ENCODE assay signal across 13 cellular contexts in genomic region chr1:61450454-61451213, GRCh38.
DNase-seq lines count a peak whose midpoint lies in the region; ATAC-seq, FAIRE-seq and TF ChIP-seq lines count a peak whose summit lies in the region.
"Had no signal": no experiment of that assay in that cellular context is flagged by ENCODE, and none has a peak within 500 bp of the region (broad histone marks: within the 10 kb centered on the region; RNA-seq: fewer than 3 reads in every experiment).

No MANE protein-coding gene starts in this region.

- DNase-seq in NB4 (ENCODE audit: low read depth) (peak; percentile 60), endothelial cell of umbilical vein (ENCODE audit: low read depth, low spot score) (peak; percentile 85), lung (ENCODE audit: low spot score) (no peak), tibial artery (no peak), glutamatergic neuron (no peak), NCI-H524 treated with DMSO at 0.1 percent for 48 hours (lab: John Stamatoyannopoulos, UW) (no peak), NCI-H446 (lab: John Stamatoyannopoulos, UW) (no peak)
- DNase-seq in activated naive CD8-positive, alpha-beta T cell treated with anti-CD3 and anti-CD28 coated beads for 36 hours: no peak
- DNase-seq: activated CD4-positive, CD25-positive, alpha-beta regulatory T cell; activated gamma-delta T cell had no signal

- no peak overlapping the region for H3K4me3 Mint-ChIP-seq in glutamatergic neuron (ENCODE audit: unreplicated experiment)
- no peak overlapping the region for H3K4me3 Mint-ChIP-seq in activated naive CD8-positive, alpha-beta T cell treated with anti-CD3 and anti-CD28 coated beads for 36 hours
- H3K4me3 Mint-ChIP-seq: stimulated activated effector memory CD8-positive, alpha-beta T cell treated with anti-CD3 and anti-CD28 coated beads, Interleukin-12 subunit alpha, Interleukin-12 subunit beta, amount 100 ng/mL, for 72 hours had no signal

- no peak for ATAC-seq in lung (ENCODE audit: insufficient read depth, low FRiP score)
- ATAC-seq: stimulated activated effector memory CD8-positive, alpha-beta T cell treated with anti-CD3 and anti-CD28 coated beads, Interleukin-12 subunit alpha, Interleukin-12 subunit beta, amount 100 ng/mL, for 72 hours had no signal

- H3K27ac Mint-ChIP-seq in glutamatergic neuron (ENCODE audit: unreplicated experiment): no peak overlapping the region
- no peak overlapping the region for H3K27ac Mint-ChIP-seq in activated naive CD8-positive, alpha-beta T cell treated with anti-CD3 and anti-CD28 coated beads for 36 hours
- H3K27ac Mint-ChIP-seq: stimulated activated effector memory CD8-positive, alpha-beta T cell treated with anti-CD3 and anti-CD28 coated beads, Interleukin-12 subunit alpha, Interleukin-12 subunit beta, amount 100 ng/mL, for 72 hours had no signal

- H3K4me1 ChIP-seq in endothelial cell of umbilical vein (ENCODE audit: control insufficient read depth, extremely low read depth, insufficient read depth, low read length): peaks cover 39% of the 10 kb centered on the region
- H3K4me1 ChIP-seq in lung (ENCODE audit: control insufficient read depth in 2 of 2, insufficient read depth in 2 of 2, low read length in 2 of 2): peaks cover 11 to 33% of the 10 kb centered on the region in 2 donors
- H3K4me1 ChIP-seq in tibial artery: peaks cover 0 to 83% (median 64%) of the 10 kb centered on the region in 4 donors

- H3K36me3 Mint-ChIP-seq in glutamatergic neuron (ENCODE audit: unreplicated experiment): no peaks in the 10 kb centered on the region
- H3K36me3 Mint-ChIP-seq in activated naive CD8-positive, alpha-beta T cell treated with anti-CD3 and anti-CD28 coated beads for 36 hours: no peaks in the 10 kb centered on the region

- POLR2A ChIA-PET in endothelial cell of umbilical vein (lab: Charles Lee): no interaction called here

- intact Hi-C loops in endothelial cell of umbilical vein (cut with micrococcal nuclease): loop anchor here (5.0 to 10.0 kb wide), 4 partner anchors 63 to 1476 kb away; no protein-coding TSS in a partner anchor
- intact Hi-C loops in tibial artery (cut with DNase I; ENCODE audit: low total_unique reads): loop anchor here (5.0 to 10.0 kb wide), 2 partner anchors 194 to 398 kb away; no protein-coding TSS in a partner anchor

- H3K9ac ChIP-seq in endothelial cell of umbilical vein (replicated peaks; ENCODE audit: extremely low read depth, insufficient read depth, low read length): peak overlapping the region; percentile 14

- no peak overlapping the region for H3K4me3 ChIP-seq in NB4 (ENCODE audit: low read depth, low read length)
- no peak overlapping the region for H3K4me3 ChIP-seq in endothelial cell of umbilical vein (replicated peaks in 1 of 3; ENCODE audit: insufficient read depth in 1 of 3, low read depth in 1 of 3, low read length in 3 of 3)
- no peak overlapping the region for H3K4me3 ChIP-seq in lung
- H3K4me3 ChIP-seq in tibial artery: no peak overlapping the region

- H3K27ac ChIP-seq in endothelial cell of umbilical vein (ENCODE audit: insufficient read depth, low read depth, low read length) (peak overlapping the region; percentile 54), lung (ENCODE audit: low read depth in 1 of 2, low read length in 1 of 2) (peak overlapping the region; percentile 24 to 89), tibial artery (peak overlapping the region; percentile 88 to 93)

- H3K79me2 ChIP-seq in endothelial cell of umbilical vein (ENCODE audit: control insufficient read depth, insufficient read depth, low read length): no peaks in the 10 kb centered on the region

- peak; percentile 80 for FAIRE-seq in endothelial cell of umbilical vein (lab: Jason Lieb, UNC)
- FAIRE-seq: endometrium, HTR-8/SVneo had no signal

- BruUV-seq in endothelial cell of umbilical vein (replicated peaks; lab: Mats Ljungman, UMichigan): no TSS peak

- H3K9me3 ChIP-seq in endothelial cell of umbilical vein (replicated peaks; ENCODE audit: control insufficient read depth, insufficient read depth, low read length): no peaks in the 10 kb centered on the region
- H3K9me3 ChIP-seq in lung (ENCODE audit: control insufficient read depth in 2 of 2, insufficient read depth in 1 of 2, low read length in 1 of 2): no peaks in the 10 kb centered on the region
- H3K9me3 ChIP-seq in tibial artery: no peaks in the 10 kb centered on the region

- TF ChIP-seq POLR2A in NB4 (IDR thresholded peaks at IDR 0.05; ENCODE audit: extremely low read depth, insufficient read length): no peak
- TF ChIP-seq POLR2A in endothelial cell of umbilical vein (IDR thresholded peaks at IDR 0.05; ENCODE audit: low read depth, low read length): no peak

- H2AFZ ChIP-seq in endothelial cell of umbilical vein (ENCODE audit: low read depth, low read length): peak overlapping the region; percentile 7

- no peak for TF ChIP-seq CTCF in NB4 (IDR thresholded peaks at IDR 0.05; ENCODE audit: low read depth, low read length)
- TF ChIP-seq CTCF in endothelial cell of umbilical vein (IDR thresholded peaks at IDR 0.05; ENCODE audit: extremely low read depth in 1 of 2, insufficient read depth in 1 of 2, low read depth in 1 of 2, low read length in 2 of 2): no peak
- no peak for TF ChIP-seq CTCF in lung (IDR thresholded peaks at IDR 0.05; ENCODE audit: control extremely low read depth, extremely low read depth)
- TF ChIP-seq CTCF in tibial artery (IDR thresholded peaks at IDR 0.05): no peak
- no peak for TF ChIP-seq CTCF in glutamatergic neuron (IDR thresholded peaks at IDR 0.05; ENCODE audit: partially characterized antibody, unreplicated experiment)

- H3K27me3 Mint-ChIP-seq in glutamatergic neuron (ENCODE audit: unreplicated experiment): peaks cover 10% of the 10 kb centered on the region
- H3K27me3 Mint-ChIP-seq in activated naive CD8-positive, alpha-beta T cell treated with anti-CD3 and anti-CD28 coated beads for 36 hours: no peaks in the 10 kb centered on the region

- no peaks in the 10 kb centered on the region for H4K20me1 ChIP-seq in endothelial cell of umbilical vein (replicated peaks; ENCODE audit: control insufficient read depth, extremely low read depth, insufficient read depth, low read length)

- 29 to 31% methylated on average over 11 of the region's 11 CpGs for WGBS in lung, 2 donors

- CTCF ChIA-PET in endothelial cell of umbilical vein (lab: Charles Lee): interaction anchor here (1.0 to 3.7 kb wide), 7 partner anchors 15 to 602 kb away, joined by 3 to 34 read pairs (median 5); no protein-coding TSS in a partner anchor

- peaks cover 32% of the 10 kb centered on the region for H3K4me1 Mint-ChIP-seq in glutamatergic neuron (ENCODE audit: low read depth, unreplicated experiment)
- peaks cover 11% of the 10 kb centered on the region for H3K4me1 Mint-ChIP-seq in activated naive CD8-positive, alpha-beta T cell treated with anti-CD3 and anti-CD28 coated beads for 36 hours

- no peaks in the 10 kb centered on the region for H3K9me1 ChIP-seq in endothelial cell of umbilical vein (replicated peaks; ENCODE audit: control insufficient read depth, extremely low read depth, insufficient read depth, low read length)

- H3K36me3 ChIP-seq in endothelial cell of umbilical vein (ENCODE audit: control insufficient read depth in 2 of 2, extremely low read depth in 1 of 2, insufficient read depth in 2 of 2, low read length in 2 of 2) (no peaks in the 10 kb centered on the region), lung (ENCODE audit: control insufficient read depth in 2 of 2, insufficient read depth in 2 of 2, low read length in 2 of 2) (peaks cover 0 to 3% of the 10 kb centered on the region in 2 donors), tibial artery (peaks cover 0 to 4% (median 2%) of the 10 kb centered on the region in 3 donors)

- peaks cover 12% of the 10 kb centered on the region for H3K9me3 Mint-ChIP-seq in glutamatergic neuron (ENCODE audit: unreplicated experiment)
- no peaks in the 10 kb centered on the region for H3K9me3 Mint-ChIP-seq in activated naive CD8-positive, alpha-beta T cell treated with anti-CD3 and anti-CD28 coated beads for 36 hours
- H3K9me3 Mint-ChIP-seq: stimulated activated effector memory CD8-positive, alpha-beta T cell treated with anti-CD3 and anti-CD28 coated beads, Interleukin-12 subunit alpha, Interleukin-12 subunit beta, amount 100 ng/mL, for 72 hours had no signal

- dilution Hi-C loops in endothelial cell of umbilical vein (cut with MboI; ENCODE audit: extremely low pct_ligation_motif_present, low sequenced_read_pairs): no loop called here

- H3K4me2 ChIP-seq in endothelial cell of umbilical vein (ENCODE audit: insufficient read depth, low read length): peak overlapping the region; percentile 53

- H3K27me3 ChIP-seq in endothelial cell of umbilical vein (ENCODE audit: control insufficient read depth in 2 of 2, insufficient read depth in 2 of 2, low read length in 2 of 2) (no peaks in the 10 kb centered on the region), lung (ENCODE audit: control insufficient read depth, insufficient read depth) (no peaks in the 10 kb centered on the region), tibial artery (no peaks in the 10 kb centered on the region)

TF ChIP-seq in endothelial cell of umbilical vein, 7 proteins besides CTCF, POLR2A, EP300 and RAD21:
- TF ChIP-seq JUN (IDR thresholded peaks at IDR 0.05; ENCODE audit: borderline replicate concordance, insufficient read depth, insufficient read length, low read depth) (no peak), MAX (IDR thresholded peaks at IDR 0.05; ENCODE audit: insufficient read depth, insufficient read length) (no peak), FOS (IDR thresholded peaks at IDR 0.05; ENCODE audit: borderline replicate concordance, insufficient read depth, low read length) (no peak), POLR2AphosphoS5 (IDR thresholded peaks at IDR 0.05; ENCODE audit: insufficient read depth, low read depth, low read length) (peak; percentile 45)
TF ChIP-seq in endothelial cell of umbilical vein: peak in this region for 1.

Comparison
In these comparisons a context has a peak if more than half of its experiments do, and no peak if none do; other contexts are left out.
1. DNase-seq: peak in NB4 (single experiment) and endothelial cell of umbilical vein (single experiment); none in lung (single experiment), tibial artery (0 of 2), glutamatergic neuron (single experiment), NCI-H524 treated with DMSO at 0.1 percent for 48 hours (single experiment), activated naive CD8-positive, alpha-beta T cell treated with anti-CD3 and anti-CD28 coated beads for 36 hours (single experiment) and NCI-H446 (0 of 2).
2. Peak in every context shown above with its lines, with median percentiles within 50 percentile points of each other: H3K27ac ChIP-seq.